In genomic region chr9:31605164-31605563, GRCh38 we compare ENCODE assay signal across 33 cellular contexts.
"Had no signal": no experiment of that assay in that cellular context is flagged by ENCODE, and none has a peak within 500 bp of the region (broad histone marks: within the 10 kb centered on the region; RNA-seq: fewer than 3 reads in every experiment).

No MANE protein-coding gene starts in this region.

- H3K9me3 Mint-ChIP-seq: activated B cell treated with CpG ODN at 0.5 μM for 24 hours; activated CD4-positive, alpha-beta memory T cell treated with anti-CD3 and anti-CD28 coated beads for 36 hours; activated CD4-positive, alpha-beta T cell treated with anti-CD3 and anti-CD28 coated beads, Interleukin-2, amount 10 ng/mL, durations not matched to agents 24 days and 14 days; activated CD8-positive, alpha-beta T cell treated with anti-CD3 and anti-CD28 coated beads for 36 hours; activated naive CD4-positive, alpha-beta T cell treated with anti-CD3 and anti-CD28 coated beads for 36 hours; activated naive CD4-positive, alpha-beta T cell treated with anti-CD3 and anti-CD28 coated beads, Interleukin-2, amount 50 U/mL, for 72 hours; activated T-cell treated with anti-CD3 and anti-CD28 coated beads, Interleukin-2, amount 50 U/mL, for 4 hours; activated T-helper 1 cell treated with anti-CD3 and anti-CD28 coated beads, Interleukin-12 subunit alpha, Interleukin-12 subunit beta, Interleukin-2, Interleukin-4 antibody, amounts not matched to agents 30 ng/mL and 10 ng/mL and 1 ng/mL, durations not matched to agents 14 hours and 24 hours and 36 hours; activated T-helper 17 cell treated with anti-CD3 and anti-CD28 coated beads, Interleukin-2, amount 50 U/mL, for 72 hours; T-helper 1 cell treated with Interleukin-12 subunit alpha and Interleukin-12 subunit beta and Interleukin-4 antibody, amounts not matched to agents 30 μg/mL and 1 μg/mL, for 36 hours; T-helper 2 cell treated with Interferon-gamma antibody and Interleukin-4, amounts not matched to agents 5 μg/mL and 100 μg/mL, for 36 hours had no signal

- H3K4me1 ChIP-seq: adrenal gland, body of pancreas, breast epithelium had no signal

- H3K9me3 ChIP-seq: adrenal gland, body of pancreas, breast epithelium had no signal

- H3K27me3 Mint-ChIP-seq: activated B cell treated with CpG ODN at 0.5 μM for 24 hours; activated CD4-positive, alpha-beta memory T cell treated with anti-CD3 and anti-CD28 coated beads for 36 hours; activated CD4-positive, alpha-beta T cell treated with anti-CD3 and anti-CD28 coated beads, Interleukin-2, amount 10 ng/mL, durations not matched to agents 24 days and 14 days; activated CD8-positive, alpha-beta T cell treated with anti-CD3 and anti-CD28 coated beads for 36 hours; activated naive CD8-positive, alpha-beta T cell treated with anti-CD3 and anti-CD28 coated beads for 36 hours had no signal

- DNase-seq: activated B cell treated with CpG ODN at 0.5 μM for 24 hours; activated CD4-positive, alpha-beta memory T cell treated with anti-CD3 and anti-CD28 coated beads for 36 hours; activated CD4-positive, alpha-beta T cell treated with anti-CD3 and anti-CD28 coated beads for 4 hours; activated CD4-positive, alpha-beta T cell treated with anti-CD3 and anti-CD28 coated beads, Interleukin-2, amount 10 ng/mL, durations not matched to agents 24 days and 14 days; activated CD4-positive, alpha-beta T cell treated with anti-CD3 and anti-CD28 coated beads, Interleukin-2, amount 50 U/mL, for 1 hour; activated CD4-positive, alpha-beta T cell treated with anti-CD3 and anti-CD28 coated beads, Interleukin-2, amount 50 U/mL, for 4 hours; activated CD8-positive, alpha-beta memory T cell treated with anti-CD3 and anti-CD28 coated beads, Interleukin-2, amount 50 U/mL, for 4 hours; activated CD8-positive, alpha-beta T cell treated with anti-CD3 and anti-CD28 coated beads for 36 hours; activated effector memory CD4-positive, alpha-beta T cell treated with anti-CD3 and anti-CD28 coated beads, Interleukin-2, amount 50 U/mL, for 16 hours; activated gamma-delta T cell treated with Interleukin-2 at 50 U/mL for 16 hours; activated naive CD4-positive, alpha-beta T cell; activated naive CD4-positive, alpha-beta T cell treated with anti-CD3 and anti-CD28 coated beads for 36 hours; activated naive CD4-positive, alpha-beta T cell treated with anti-CD3 and anti-CD28 coated beads, Interleukin-2, amount 50 U/mL, for 16 hours; activated naive CD8-positive, alpha-beta T cell treated with anti-CD3 and anti-CD28 coated beads for 36 hours; activated T-cell treated with anti-CD3 and anti-CD28 coated beads for 4 hours; activated T-cell treated with anti-CD3 and anti-CD28 coated beads, Interleukin-2, amount 50 U/mL, for 1 hour; activated T-cell treated with anti-CD3 and anti-CD28 coated beads, Interleukin-2, amount 50 U/mL, for 4 hours; activated T-cell treated with anti-CD3 and anti-CD28 coated beads, Interleukin-2, amount 50 U/mL, for 72 hours; adrenal gland; amniotic stem cell; aorta; body of pancreas; brain microvascular endothelial cell; central memory CD4-positive, alpha-beta T cell; T-helper 2 cell; T-helper 9 cell had no signal

- H3K27ac ChIP-seq: adrenal gland, body of pancreas, brain microvascular endothelial cell, breast epithelium, VCaP had no signal

- H3K36me3 ChIP-seq: adrenal gland, brain microvascular endothelial cell, breast epithelium had no signal

- H3K4me3 Mint-ChIP-seq: activated B cell treated with CpG ODN at 0.5 μM for 24 hours; activated CD4-positive, alpha-beta memory T cell treated with anti-CD3 and anti-CD28 coated beads for 36 hours; activated CD4-positive, alpha-beta T cell treated with anti-CD3 and anti-CD28 coated beads, Interleukin-2, amount 10 ng/mL, durations not matched to agents 24 days and 14 days; activated CD8-positive, alpha-beta T cell treated with anti-CD3 and anti-CD28 coated beads for 36 hours; activated naive CD4-positive, alpha-beta T cell treated with anti-CD3 and anti-CD28 coated beads for 36 hours; activated naive CD8-positive, alpha-beta T cell treated with anti-CD3 and anti-CD28 coated beads for 36 hours; activated T-cell treated with anti-CD3 and anti-CD28 coated beads, Interleukin-2, amount 50 U/mL, for 4 hours; activated T-cell treated with anti-CD3 and anti-CD28 coated beads, Interleukin-2, amount 50 U/mL, for 72 hours; activated T-helper 1 cell treated with anti-CD3 and anti-CD28 coated beads, Interleukin-12 subunit alpha, Interleukin-12 subunit beta, Interleukin-2, Interleukin-4 antibody, amounts not matched to agents 30 ng/mL and 10 ng/mL and 1 ng/mL, durations not matched to agents 14 hours and 24 hours and 36 hours; activated T-helper 17 cell treated with anti-CD3 and anti-CD28 coated beads, Interleukin-2, amount 50 U/mL, for 72 hours; T-helper 1 cell treated with Interleukin-12 subunit alpha and Interleukin-12 subunit beta and Interleukin-4 antibody, amounts not matched to agents 30 μg/mL and 1 μg/mL, for 36 hours; T-helper 2 cell treated with Interferon-gamma antibody and Interleukin-4, amounts not matched to agents 5 μg/mL and 100 μg/mL, for 36 hours had no signal

- H3K4me3 ChIP-seq: adrenal gland, body of pancreas, breast epithelium had no signal

- H3K4me1 Mint-ChIP-seq: activated B cell treated with CpG ODN at 0.5 μM for 24 hours; activated CD4-positive, alpha-beta T cell treated with anti-CD3 and anti-CD28 coated beads, Interleukin-2, amount 10 ng/mL, durations not matched to agents 24 days and 14 days; activated T-helper 17 cell treated with anti-CD3 and anti-CD28 coated beads, Interleukin-2, amount 50 U/mL, for 72 hours had no signal

- ATAC-seq: activated CD8-positive, alpha-beta T cell treated with anti-CD3 and anti-CD28 coated beads for 36 hours; activated naive CD4-positive, alpha-beta T cell treated with anti-CD3 and anti-CD28 coated beads, Interleukin-2, amount 50 U/mL, for 72 hours; activated T-cell treated with anti-CD3 and anti-CD28 coated beads, Interleukin-2, amount 50 U/mL, for 4 hours; activated T-cell treated with anti-CD3 and anti-CD28 coated beads, Interleukin-2, amount 50 U/mL, for 72 hours; activated T-helper 17 cell treated with anti-CD3 and anti-CD28 coated beads, Interleukin-2, amount 50 U/mL, for 72 hours; body of pancreas had no signal

- H3K27me3 ChIP-seq: adrenal gland, body of pancreas, brain microvascular endothelial cell, breast epithelium had no signal

- H3K27ac Mint-ChIP-seq: activated B cell treated with CpG ODN at 0.5 μM for 24 hours; activated CD4-positive, alpha-beta memory T cell treated with anti-CD3 and anti-CD28 coated beads for 36 hours; activated CD4-positive, alpha-beta T cell treated with anti-CD3 and anti-CD28 coated beads, Interleukin-2, amount 10 ng/mL, durations not matched to agents 24 days and 14 days; activated CD8-positive, alpha-beta T cell treated with anti-CD3 and anti-CD28 coated beads for 36 hours; activated naive CD4-positive, alpha-beta T cell treated with anti-CD3 and anti-CD28 coated beads for 36 hours; activated naive CD4-positive, alpha-beta T cell treated with anti-CD3 and anti-CD28 coated beads, Interleukin-2, amount 50 U/mL, for 72 hours; activated naive CD8-positive, alpha-beta T cell treated with anti-CD3 and anti-CD28 coated beads for 36 hours; activated T-cell treated with anti-CD3 and anti-CD28 coated beads, Interleukin-2, amount 50 U/mL, for 72 hours; activated T-helper 1 cell treated with anti-CD3 and anti-CD28 coated beads, Interleukin-12 subunit alpha, Interleukin-12 subunit beta, Interleukin-2, Interleukin-4 antibody, amounts not matched to agents 30 ng/mL and 10 ng/mL and 1 ng/mL, durations not matched to agents 14 hours and 24 hours and 36 hours; activated T-helper 17 cell treated with anti-CD3 and anti-CD28 coated beads, Interleukin-2, amount 50 U/mL, for 72 hours; T-helper 1 cell treated with Interleukin-12 subunit alpha and Interleukin-12 subunit beta and Interleukin-4 antibody, amounts not matched to agents 30 μg/mL and 1 μg/mL, for 36 hours; T-helper 2 cell treated with Interferon-gamma antibody and Interleukin-4, amounts not matched to agents 5 μg/mL and 100 μg/mL, for 36 hours had no signal
